8 cellular contexts compared by ENCODE assay signal in genomic region chr3:159775372-159775961, GRCh38.
A peak's percentile ranks its signal among the peaks of the same experiment; 100 is the strongest.
DNase-seq lines count a peak whose midpoint lies in the region; ATAC-seq and TF ChIP-seq lines count a peak whose summit lies in the region.

No MANE protein-coding gene starts in this region.

- no peaks in the 10 kb centered on the region for H3K9me2 ChIP-seq in MM.1S (replicated peaks; ENCODE audit: insufficient read depth, low read length)

- DNase-seq in AG20443 (ENCODE audit: low spot score) (peak; percentile 80), NCI-H2029 treated with DMSO at 0.1 percent for 48 hours (lab: John Stamatoyannopoulos, UW) (peak; percentile 44), ecto neural progenitor cell (ENCODE audit: low spot score) (peak; percentile 58), midbrain (lab: John Stamatoyannopoulos, UW) (peak; percentile 79), NCI-H1436 (lab: John Stamatoyannopoulos, UW) (no peak), NCI-H524 (lab: John Stamatoyannopoulos, UW) (no peak), MM.1S (no peak)

- H4K20me1 ChIP-seq in MM.1S (ENCODE audit: insufficient read depth, low read length), result no peaks in the 10 kb centered on the region

- TF ChIP-seq CTCF in MM.1S (IDR thresholded peaks at IDR 0.05; ENCODE audit: low read length), result no peak

- peaks cover 9% of the 10 kb centered on the region for H3K27me3 ChIP-seq in MM.1S (replicated peaks; ENCODE audit: insufficient read depth, low read length)

- no peaks in the 10 kb centered on the region for H3K9me3 ChIP-seq in MM.1S (replicated peaks; ENCODE audit: insufficient read depth, low read length)

- H2AFZ ChIP-seq in MM.1S (ENCODE audit: low read length), result no peak overlapping the region

- no peak overlapping the region for H3K27ac ChIP-seq in MM.1S (ENCODE audit: low read length)

- no peaks in the 10 kb centered on the region for H3K79me2 ChIP-seq in MM.1S (ENCODE audit: low read length)

- H3K9ac ChIP-seq in MM.1S (ENCODE audit: low read length), result no peak overlapping the region

- H3K4me2 ChIP-seq in MM.1S (ENCODE audit: low read depth, low read length), result no peak overlapping the region

- no peak for ATAC-seq in GM18870 (IDR thresholded peaks at IDR 0.05; ENCODE audit: unreplicated experiment)

- H3K4me1 ChIP-seq in MM.1S (ENCODE audit: low read length), result no peaks in the 10 kb centered on the region

- H3K4me3 ChIP-seq in MM.1S (ENCODE audit: low read length), result no peak overlapping the region

- no peaks in the 10 kb centered on the region for H3K36me3 ChIP-seq in MM.1S (replicated peaks; ENCODE audit: insufficient read depth, low read length)

- no peaks in the 10 kb centered on the region for H3F3A ChIP-seq in MM.1S (ENCODE audit: insufficient read depth, low read length)

Comparison
In these comparisons a context has a peak if more than half of its experiments do, and no peak if none do; other contexts are left out.
1. DNase-seq: peak in AG20443 (single experiment), NCI-H2029 treated with DMSO at 0.1 percent for 48 hours (single experiment), ecto neural progenitor cell (single experiment) and midbrain (single experiment); none in NCI-H1436 (single experiment), NCI-H524 (0 of 2) and MM.1S (single experiment).